In the genomic region with DNA sequence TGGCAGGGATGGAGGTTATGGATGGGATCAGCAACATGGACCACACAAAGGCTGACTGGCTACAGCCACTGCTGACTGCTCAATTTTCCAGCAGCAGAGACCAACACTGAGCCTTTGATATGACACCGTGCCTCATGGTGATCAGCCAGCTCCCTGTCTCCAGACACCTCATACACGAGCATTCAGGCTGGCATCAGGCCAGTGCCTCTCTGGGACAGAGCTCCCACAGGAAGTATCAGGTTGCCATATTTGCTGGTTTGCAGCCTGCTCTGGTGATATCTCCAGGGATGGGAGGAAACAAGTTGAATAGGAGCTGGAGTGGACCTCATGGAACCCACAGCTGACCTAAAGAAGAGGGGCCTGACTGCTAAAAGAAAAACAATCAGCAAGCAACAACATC, we compare ENCODE assay signal across 13 cellular contexts.
"Had no signal": no experiment of that assay in that cellular context is flagged by ENCODE, and none has a peak within 500 bp of the region (broad histone marks: within the 10 kb centered on the region; RNA-seq: fewer than 3 reads in every experiment).

No MANE protein-coding gene starts in this region.

- DNase-seq: activated CD4-positive, alpha-beta T cell treated with anti-CD3 and anti-CD28 coated beads for 4 hours; activated naive CD4-positive, alpha-beta T cell treated with Interleukin-2 at 50 U/mL for 16 hours; caudate nucleus; effector CD4-positive, alpha-beta T cell; heart right ventricle; islet precursor cell; nucleus accumbens; small intestine had no signal

- H3K27me3 Mint-ChIP-seq: memory B cell; natural killer cell treated with Interleukin-12 subunit alpha and Interleukin-12 subunit beta and Interleukin-15 and Interleukin-18, amount 100 ng/mL, for 72 hours had no signal

- FAIRE-seq: endothelial cell of umbilical vein, frontal cortex, small intestine had no signal

- H3K36me3 Mint-ChIP-seq: memory B cell had no signal

- ATAC-seq: heart right ventricle; left lung; natural killer cell treated with Interleukin-12 subunit alpha and Interleukin-12 subunit beta and Interleukin-15 and Interleukin-18, amount 100 ng/mL, for 72 hours had no signal

- H3K4me1 Mint-ChIP-seq: memory B cell had no signal

- H3K4me3 Mint-ChIP-seq: memory B cell; natural killer cell treated with Interleukin-12 subunit alpha and Interleukin-12 subunit beta and Interleukin-15 and Interleukin-18, amount 100 ng/mL, for 72 hours had no signal

- H3K27ac Mint-ChIP-seq: memory B cell; natural killer cell treated with Interleukin-12 subunit alpha and Interleukin-12 subunit beta and Interleukin-15 and Interleukin-18, amount 100 ng/mL, for 72 hours had no signal
